In the genomic region with DNA sequence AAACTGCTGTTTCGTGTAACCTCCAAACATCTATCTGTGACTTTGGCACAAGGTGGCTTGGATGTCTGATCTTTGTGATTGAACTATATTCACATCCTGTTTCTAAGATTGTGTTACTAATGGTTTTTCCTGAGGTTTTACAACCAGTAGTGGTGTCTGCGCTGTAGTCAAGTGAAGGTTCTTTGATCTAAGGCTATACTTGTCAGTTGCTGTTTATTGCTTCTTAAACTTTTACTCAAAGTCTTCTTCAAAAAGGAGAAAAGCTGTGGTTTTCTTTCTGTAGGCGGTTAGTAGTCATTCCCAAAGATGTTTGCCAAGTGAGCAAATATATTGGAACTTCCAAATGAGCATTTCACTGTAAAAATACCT, we compare ENCODE assay signal across 9 cellular contexts. TPM values are rescaled to one million over a fixed set of nuclear protein-coding genes. Genes with fewer than 3 reads are reported as not detected.
DNase-seq lines count a peak whose midpoint lies in the region; ATAC-seq and TF ChIP-seq lines count a peak whose summit lies in the region.
"Had no signal": no experiment of that assay in that cellular context is flagged by ENCODE, and none has a peak within 500 bp of the region (broad histone marks: within the 10 kb centered on the region; RNA-seq: fewer than 3 reads in every experiment).

No MANE protein-coding gene starts in this region.

- no peak overlapping the region for H3K27ac ChIP-seq in mammary epithelial cell (ENCODE audit: insufficient read depth, low read depth, low read length)
- H3K27ac ChIP-seq in mesendoderm (ENCODE audit: low read depth, low read length) = no peak overlapping the region
- peak overlapping the region; percentile 98 to 100 for H3K27ac ChIP-seq in aorta (ENCODE audit: low read depth in 1 of 2, low read length in 2 of 2)

- peaks cover 23% of the 10 kb centered on the region for H3K4me1 Mint-ChIP-seq in stimulated activated naive CD8-positive, alpha-beta T cell treated with anti-CD3 and anti-CD28 coated beads, Interleukin-15, amount 100 ng/mL, for 72 hours

- no peak overlapping the region for H3K18ac ChIP-seq in mesendoderm (ENCODE audit: low read length)

- peak; percentile 4 for ATAC-seq in stimulated activated naive CD8-positive, alpha-beta T cell treated with anti-CD3 and anti-CD28 coated beads, Interleukin-15, Interleukin-2, amounts not matched to agents 100 U/mL and 50 U/mL, for 24 hours
- no peak for ATAC-seq in stimulated activated naive CD8-positive, alpha-beta T cell treated with anti-CD3 and anti-CD28 coated beads, Interleukin-15, amount 100 ng/mL, for 72 hours
- ATAC-seq in aorta (ENCODE audit: low FRiP score) = no peak
- no peak for ATAC-seq in GM18907 (IDR thresholded peaks at IDR 0.05; ENCODE audit: unreplicated experiment)
- no peak for ATAC-seq in GM21737 (IDR thresholded peaks at IDR 0.05; ENCODE audit: unreplicated experiment)

- no peak overlapping the region for H3K23ac ChIP-seq in mesendoderm (ENCODE audit: low read length)

- no peak overlapping the region for H2BK15ac ChIP-seq in mesendoderm (replicated peaks; ENCODE audit: low read depth)

- in situ Hi-C loops in mammary epithelial cell (cut with MboI; ENCODE audit: low sequenced_read_pairs in 2 of 2) = no loop called here

- dilution Hi-C loops in mammary epithelial cell (cut with HindIII; ENCODE audit: low sequenced_read_pairs) = no loop called here

- no peak overlapping the region for H3K9ac ChIP-seq in mammary epithelial cell (ENCODE audit: insufficient read depth, low read length)
- H3K9ac ChIP-seq in mesendoderm (ENCODE audit: low read length) = no peak overlapping the region

- intact Hi-C loops in mammary epithelial cell (cut with micrococcal nuclease) (loop anchor here (5.0 kb wide), 1 partner anchor 52 kb away; a partner anchor contains a TSS), aorta (cut with DNase I) (loop anchor here in 1 of 2 donors (5.0 to 10.0 kb wide), 2 partner anchors 52 to 370 kb away; a partner anchor contains a TSS)

- no peak overlapping the region for H4K8ac ChIP-seq in mesendoderm (ENCODE audit: low read depth, low read length)

- H2BK5ac ChIP-seq in mesendoderm (ENCODE audit: low read length) = no peak overlapping the region

- no peak for DNase-seq in stimulated activated naive CD8-positive, alpha-beta T cell treated with anti-CD3 and anti-CD28 coated beads, Interleukin-15, Interleukin-2, amounts not matched to agents 100 U/mL and 50 U/mL, for 24 hours
- no peak for DNase-seq in stimulated activated naive CD8-positive, alpha-beta T cell treated with anti-CD3 and anti-CD28 coated beads, Interleukin-15, amount 100 ng/mL, for 72 hours
- DNase-seq in mammary epithelial cell = peak; percentile 30
- DNase-seq in mesendoderm = no peak
- DNase-seq in aorta = no peak
- DNase-seq in globus pallidus (ENCODE audit: low spot score) = no peak

- no peaks in the 10 kb centered on the region for H3K27me3 Mint-ChIP-seq in stimulated activated naive CD8-positive, alpha-beta T cell treated with anti-CD3 and anti-CD28 coated beads, Interleukin-15, amount 100 ng/mL, for 72 hours

- no peak overlapping the region for H2AK5ac ChIP-seq in mesendoderm (ENCODE audit: low read length)

- no TSS peak for BruUV-seq in mammary epithelial cell (replicated peaks; lab: Mats Ljungman, UMichigan)

- no peaks in the 10 kb centered on the region for H4K20me1 ChIP-seq in mammary epithelial cell (ENCODE audit: insufficient read depth, low read length)

- TF ChIP-seq CTCF in mammary epithelial cell (conservative IDR thresholded peaks at IDR 0.05 in 1 of 2, IDR thresholded peaks at IDR 0.05 in 1 of 2; ENCODE audit: extremely low read depth in 1 of 2, insufficient read depth in 1 of 2, low read depth in 1 of 2, low read length in 2 of 2) = no peak

- 51% methylated on average over 3 of the region's 3 CpGs for WGBS in mammary epithelial cell (ENCODE audit: low coverage, missing lambda C conversion rate)
- WGBS in mesendoderm (ENCODE audit: extremely low coverage, insufficient coverage, low lambda C conversion rate) = no CpG with 5 or more reads among the region's 3 CpGs
- WGBS in aorta, 2 donors = 49 to 51% methylated on average over 3 of the region's 3 CpGs

- peak overlapping the region; percentile 31 for H3K56ac ChIP-seq in mesendoderm (ENCODE audit: low read length)

- peak overlapping the region in 1 of 2 donors; percentile 28 for H3K27ac Mint-ChIP-seq in stimulated activated naive CD8-positive, alpha-beta T cell treated with anti-CD3 and anti-CD28 coated beads, Interleukin-15, amount 100 ng/mL, for 72 hours

- H2AFZ ChIP-seq in mammary epithelial cell (ENCODE audit: low read depth, low read length) = peak overlapping the region; percentile 28

- H3K9me3 ChIP-seq in mammary epithelial cell (replicated peaks; ENCODE audit: insufficient read depth, low read length) = no peaks in the 10 kb centered on the region
- H3K9me3 ChIP-seq in aorta (ENCODE audit: control insufficient read depth, low read length) = no peaks in the 10 kb centered on the region
- H3K9me3 ChIP-seq: SJSA1 had no signal

- no peak overlapping the region for H3K4me3 Mint-ChIP-seq in stimulated activated naive CD8-positive, alpha-beta T cell treated with anti-CD3 and anti-CD28 coated beads, Interleukin-15, amount 100 ng/mL, for 72 hours

- H3K4me1 ChIP-seq in mammary epithelial cell (ENCODE audit: insufficient read depth, low read length) (peaks cover 31% of the 10 kb centered on the region), mesendoderm (ENCODE audit: control insufficient read depth, low read depth, low read length) (peaks cover 4% of the 10 kb centered on the region), aorta (ENCODE audit: control insufficient read depth in 1 of 2, insufficient read depth in 2 of 2, low read length in 2 of 2) (peaks cover 0 to 4% of the 10 kb centered on the region in 2 donors)

- H3K4me3 ChIP-seq in mammary epithelial cell (replicated peaks in 1 of 3; ENCODE audit: insufficient read depth in 1 of 3, low read depth in 2 of 3, low read length in 3 of 3) (no peak overlapping the region), mesendoderm (ENCODE audit: low read length) (no peak overlapping the region), aorta (ENCODE audit: low read length in 2 of 2) (no peak overlapping the region)

- H3K4me2 ChIP-seq in mammary epithelial cell (ENCODE audit: insufficient read depth, low read depth, low read length) = no peak overlapping the region
- no peak overlapping the region for H3K4me2 ChIP-seq in mesendoderm (ENCODE audit: low read length)

- H3K36me3 ChIP-seq in mammary epithelial cell (ENCODE audit: insufficient read depth, low read length) (no peaks in the 10 kb centered on the region), mesendoderm (ENCODE audit: control insufficient read depth, insufficient read depth, low read length) (no peaks in the 10 kb centered on the region), aorta (ENCODE audit: control insufficient read depth in 1 of 2, insufficient read depth in 2 of 2, low read length in 1 of 2) (no peaks in the 10 kb centered on the region)
- H3K36me3 ChIP-seq: SJSA1 had no signal

- H2BK120ac ChIP-seq in mesendoderm (ENCODE audit: low read depth, low read length) = no peak overlapping the region

- no peaks in the 10 kb centered on the region for H3K79me2 ChIP-seq in mammary epithelial cell (ENCODE audit: insufficient read depth, low read length)
- no peaks in the 10 kb centered on the region for H3K79me2 ChIP-seq in mesendoderm (ENCODE audit: control insufficient read depth, insufficient read depth, low read length)

- no peaks in the 10 kb centered on the region for H3K27me3 ChIP-seq in mammary epithelial cell (ENCODE audit: insufficient read depth, low read length)
- no peaks in the 10 kb centered on the region for H3K27me3 ChIP-seq in mesendoderm (ENCODE audit: insufficient read depth, low read length, poor library complexity)
- H3K27me3 ChIP-seq in aorta (ENCODE audit: control insufficient read depth in 1 of 2, insufficient read depth in 2 of 2, low read length in 1 of 2) = no peaks in the 10 kb centered on the region
- H3K27me3 ChIP-seq: SJSA1 had no signal

- H4K5ac ChIP-seq in mesendoderm (ENCODE audit: low read length) = no peak overlapping the region

- CTCF ChIA-PET in mammary epithelial cell (lab: Charles Lee; ENCODE audit: low non-redundant PET) = no interaction called here

- H3K79me1 ChIP-seq in mesendoderm (ENCODE audit: low read length) = no peaks in the 10 kb centered on the region

- H3K4ac ChIP-seq in mesendoderm (ENCODE audit: low read depth, low read length) = no peak overlapping the region

- peaks cover 0 to under 1% of the 10 kb centered on the region in 2 donors for H3K9me3 Mint-ChIP-seq in stimulated activated naive CD8-positive, alpha-beta T cell treated with anti-CD3 and anti-CD28 coated beads, Interleukin-15, amount 100 ng/mL, for 72 hours

RNA-seq across cellular contexts. Expression of a gene that starts 12.3 kb away (rescaled TPM):
- total RNA-seq in mammary epithelial cell (100 to 1,000 TPM; 285 to 340 TPM), aorta (100 to 1,000 TPM; 438 to 595 TPM)
- polyA plus RNA-seq in mammary epithelial cell (607 TPM), aorta (100 to 1,000 TPM; 279 to 494 TPM)
- polyA minus RNA-seq in mammary epithelial cell = 279 TPM
- 406 TPM for polyA plus RNA-seq in mesendoderm (2013, experiment 1 of 2)
- polyA plus RNA-seq in mesendoderm (2013, experiment 2 of 2) = 423 TPM

RNA-seq across cellular contexts. Expression of a gene that starts 52.8 kb away (rescaled TPM):
- 10 to 100 TPM; 10.3 to 12.7 TPM for total RNA-seq in mammary epithelial cell
- polyA plus RNA-seq in mammary epithelial cell = 7.2 TPM
- 16.5 TPM for polyA minus RNA-seq in mammary epithelial cell
- polyA plus RNA-seq in mesendoderm (2013, experiment 1 of 2) = 6.8 TPM
- polyA plus RNA-seq in mesendoderm (2013, experiment 2 of 2) = 6.9 TPM
- total RNA-seq in aorta = 10 to 100 TPM; 20.4 to 28.5 TPM
- polyA plus RNA-seq in aorta = 10 to 100 TPM in 1 of 2 donors, 1 to 10 TPM in 1; 3.4 to 16.1 TPM

Comparison
In these comparisons a context has a peak if more than half of its experiments do, and no peak if none do; other contexts are left out.
1. H3K27ac ChIP-seq: peak in aorta (2 of 2); none in mammary epithelial cell (single experiment) and mesendoderm (single experiment).